Comparison of ENCODE assay signal across 34 cellular contexts in genomic region chr16:57657228-57657627, GRCh38. TPM values are rescaled to one million over a fixed set of nuclear protein-coding genes. Genes with fewer than 3 reads are reported as not detected.
"Had no signal": no experiment of that assay in that cellular context is flagged by ENCODE, and none has a peak within 500 bp of the region (broad histone marks: within the 10 kb centered on the region; RNA-seq: fewer than 3 reads in every experiment).

No MANE protein-coding gene starts in this region.

- H3K4me1 ChIP-seq: adrenal gland, body of pancreas, foreskin keratinocyte, gastrocnemius medialis had no signal

- DNase-seq: activated B cell treated with CpG ODN at 0.5 μM for 24 hours; activated CD4-positive, alpha-beta T cell treated with anti-CD3 and anti-CD28 coated beads for 48 hours; activated CD4-positive, alpha-beta T cell treated with anti-CD3 and anti-CD28 coated beads, Interleukin-2, amount 50 U/mL, for 1 hour; activated CD4-positive, alpha-beta T cell treated with anti-CD3 and anti-CD28 coated beads, Interleukin-2, amount 50 U/mL, for 48 hours; activated CD8-positive, alpha-beta memory T cell treated with anti-CD3 and anti-CD28 coated beads for 24 hours; activated CD8-positive, alpha-beta T cell treated with anti-CD3 and anti-CD28 coated beads for 36 hours; activated effector memory CD4-positive, alpha-beta T cell treated with anti-CD3 and anti-CD28 coated beads, Interleukin-2, amount 50 U/mL, for 16 hours; activated naive CD4-positive, alpha-beta T cell treated with anti-CD3 and anti-CD28 coated beads for 36 hours; activated naive CD8-positive, alpha-beta T cell treated with anti-CD3 and anti-CD28 coated beads for 36 hours; activated naive CD8-positive, alpha-beta T cell treated with anti-CD3 and anti-CD28 coated beads, Interleukin-2, amount 50 U/mL, for 24 hours; activated T-cell treated with anti-CD3 and anti-CD28 coated beads, Interleukin-2, amount 50 U/mL, for 4 hours; adrenal gland; amygdala; body of pancreas; caudate nucleus; cortex of kidney; dermis blood vessel endothelial cell; effector CD8-positive, alpha-beta T cell; endodermal cell; foreskin keratinocyte; gastrocnemius medialis; SW 1271; T-cell; T1000; WERI-Rb-1 had no signal

- H3K27me3 ChIP-seq: adrenal gland, body of pancreas, foreskin keratinocyte had no signal

- H3K9me3 Mint-ChIP-seq: activated B cell treated with CpG ODN at 0.5 μM for 24 hours; activated CD8-positive, alpha-beta T cell treated with anti-CD3 and anti-CD28 coated beads for 36 hours; activated naive CD4-positive, alpha-beta T cell treated with anti-CD3 and anti-CD28 coated beads for 36 hours; activated naive CD4-positive, alpha-beta T cell treated with anti-CD3 and anti-CD28 coated beads, Interleukin-2, amount 50 U/mL, for 24 hours; activated naive CD8-positive, alpha-beta T cell treated with anti-CD3 and anti-CD28 coated beads for 36 hours; activated naive CD8-positive, alpha-beta T cell treated with anti-CD3 and anti-CD28 coated beads, Interleukin-2, amount 50 U/mL, for 24 hours; activated T-cell treated with anti-CD3 and anti-CD28 coated beads, Interleukin-2, amount 50 U/mL, for 4 hours; activated T-helper 17 cell treated with anti-CD3 and anti-CD28 coated beads, Interleukin-2, amount 50 U/mL, for 72 hours; endodermal cell; T-cell; T-helper 1 cell treated with Interleukin-12 subunit alpha and Interleukin-12 subunit beta and Interleukin-4 antibody, amounts not matched to agents 30 μg/mL and 1 μg/mL, for 36 hours; T-helper 2 cell treated with Interferon-gamma antibody and Interleukin-4, amounts not matched to agents 5 μg/mL and 100 μg/mL, for 36 hours had no signal

- H3K9me3 ChIP-seq: adrenal gland, body of pancreas, gastrocnemius medialis had no signal

- H3K36me3 Mint-ChIP-seq: activated naive CD4-positive, alpha-beta T cell treated with anti-CD3 and anti-CD28 coated beads, Interleukin-2, amount 50 U/mL, for 24 hours; activated naive CD8-positive, alpha-beta T cell treated with anti-CD3 and anti-CD28 coated beads for 36 hours; T-cell had no signal

- H3K4me1 Mint-ChIP-seq: activated B cell treated with CpG ODN at 0.5 μM for 24 hours; activated naive CD4-positive, alpha-beta T cell treated with anti-CD3 and anti-CD28 coated beads, Interleukin-2, amount 50 U/mL, for 24 hours; activated naive CD8-positive, alpha-beta T cell treated with anti-CD3 and anti-CD28 coated beads for 36 hours had no signal

- H3K4me3 ChIP-seq: adrenal gland, body of pancreas, gastrocnemius medialis had no signal

- H3K27me3 Mint-ChIP-seq: activated CD8-positive, alpha-beta T cell treated with anti-CD3 and anti-CD28 coated beads for 36 hours; activated naive CD4-positive, alpha-beta T cell treated with anti-CD3 and anti-CD28 coated beads, Interleukin-2, amount 50 U/mL, for 24 hours; activated naive CD8-positive, alpha-beta T cell treated with anti-CD3 and anti-CD28 coated beads for 36 hours; activated naive CD8-positive, alpha-beta T cell treated with anti-CD3 and anti-CD28 coated beads, Interleukin-2, amount 50 U/mL, for 24 hours; activated T-helper 17 cell treated with anti-CD3 and anti-CD28 coated beads, Interleukin-2, amount 50 U/mL, for 72 hours; T-cell had no signal

- H3K36me3 ChIP-seq: gastrocnemius medialis, WERI-Rb-1 had no signal

- H3K27ac ChIP-seq: adrenal gland, body of pancreas, foreskin keratinocyte, gastrocnemius medialis, WERI-Rb-1 had no signal

- H3K4me3 Mint-ChIP-seq: activated B cell treated with CpG ODN at 0.5 μM for 24 hours; activated CD8-positive, alpha-beta T cell treated with anti-CD3 and anti-CD28 coated beads for 36 hours; activated naive CD4-positive, alpha-beta T cell treated with anti-CD3 and anti-CD28 coated beads for 36 hours; activated naive CD4-positive, alpha-beta T cell treated with anti-CD3 and anti-CD28 coated beads, Interleukin-2, amount 50 U/mL, for 24 hours; activated naive CD8-positive, alpha-beta T cell treated with anti-CD3 and anti-CD28 coated beads for 36 hours; activated naive CD8-positive, alpha-beta T cell treated with anti-CD3 and anti-CD28 coated beads, Interleukin-2, amount 50 U/mL, for 24 hours; activated T-cell treated with anti-CD3 and anti-CD28 coated beads, Interleukin-2, amount 50 U/mL, for 4 hours; activated T-helper 17 cell treated with anti-CD3 and anti-CD28 coated beads, Interleukin-2, amount 50 U/mL, for 72 hours; endodermal cell; T-cell; T-helper 1 cell treated with Interleukin-12 subunit alpha and Interleukin-12 subunit beta and Interleukin-4 antibody, amounts not matched to agents 30 μg/mL and 1 μg/mL, for 36 hours; T-helper 2 cell treated with Interferon-gamma antibody and Interleukin-4, amounts not matched to agents 5 μg/mL and 100 μg/mL, for 36 hours had no signal

- H3K27ac Mint-ChIP-seq: activated B cell treated with CpG ODN at 0.5 μM for 24 hours; activated CD8-positive, alpha-beta T cell treated with anti-CD3 and anti-CD28 coated beads for 36 hours; activated naive CD4-positive, alpha-beta T cell treated with anti-CD3 and anti-CD28 coated beads for 36 hours; activated naive CD4-positive, alpha-beta T cell treated with anti-CD3 and anti-CD28 coated beads, Interleukin-2, amount 50 U/mL, for 24 hours; activated naive CD8-positive, alpha-beta T cell treated with anti-CD3 and anti-CD28 coated beads for 36 hours; activated naive CD8-positive, alpha-beta T cell treated with anti-CD3 and anti-CD28 coated beads, Interleukin-2, amount 50 U/mL, for 24 hours; endodermal cell; T-cell; T-helper 1 cell treated with Interleukin-12 subunit alpha and Interleukin-12 subunit beta and Interleukin-4 antibody, amounts not matched to agents 30 μg/mL and 1 μg/mL, for 36 hours; T-helper 2 cell treated with Interferon-gamma antibody and Interleukin-4, amounts not matched to agents 5 μg/mL and 100 μg/mL, for 36 hours had no signal

- ATAC-seq: activated CD4-positive, CD25-positive, alpha-beta regulatory T cell treated with anti-CD3 and anti-CD28 coated beads, Interleukin-2, amount 50 U/mL, for 24 hours; activated CD8-positive, alpha-beta T cell treated with anti-CD3 and anti-CD28 coated beads for 36 hours; activated naive CD8-positive, alpha-beta T cell treated with anti-CD3 and anti-CD28 coated beads, Interleukin-2, amount 50 U/mL, for 24 hours; activated T-cell treated with anti-CD3 and anti-CD28 coated beads, Interleukin-2, amount 50 U/mL, for 4 hours; activated T-helper 17 cell treated with anti-CD3 and anti-CD28 coated beads, Interleukin-2, amount 50 U/mL, for 72 hours; body of pancreas; esophagus mucosa; foreskin keratinocyte; gastrocnemius medialis; T-cell had no signal

RNA-seq across cellular contexts. Expression of gene ADGRG3, which starts 10.9 kb away (rescaled TPM):
- total RNA-seq: activated B cell treated with CpG ODN at 0.5 μM for 24 hours; activated CD8-positive, alpha-beta T cell treated with anti-CD3 and anti-CD28 coated beads for 36 hours; activated naive CD8-positive, alpha-beta T cell treated with anti-CD3 and anti-CD28 coated beads for 36 hours; activated T-cell treated with anti-CD3 and anti-CD28 coated beads, Interleukin-2, amount 50 U/mL, for 4 hours; activated T-helper 17 cell treated with anti-CD3 and anti-CD28 coated beads, Interleukin-2, amount 50 U/mL, for 72 hours; chondrocyte; endodermal cell; foreskin keratinocyte had no signal
- polyA plus RNA-seq: foreskin keratinocyte had no signal

RNA-seq across cellular contexts. Expression of gene DRC7, which starts 37.4 kb away (rescaled TPM):
- total RNA-seq: activated B cell treated with CpG ODN at 0.5 μM for 24 hours; activated naive CD8-positive, alpha-beta T cell treated with anti-CD3 and anti-CD28 coated beads for 36 hours; activated T-cell treated with anti-CD3 and anti-CD28 coated beads, Interleukin-2, amount 50 U/mL, for 4 hours; activated T-helper 17 cell treated with anti-CD3 and anti-CD28 coated beads, Interleukin-2, amount 50 U/mL, for 72 hours; adrenal gland; aorta; chondrocyte; dermis blood vessel endothelial cell; epithelial cell of proximal tubule; esophagus mucosa; foreskin keratinocyte; gastrocnemius medialis; T-cell had no signal
- polyA plus RNA-seq: foreskin keratinocyte had no signal
